Comparison of ENCODE assay signal across 28 cellular contexts in genomic region chr13:86038490-86038889, GRCh38.
"Had no signal": no experiment of that assay in that cellular context is flagged by ENCODE, and none has a peak within 500 bp of the region (broad histone marks: within the 10 kb centered on the region; RNA-seq: fewer than 3 reads in every experiment).

No MANE protein-coding gene starts in this region.

- H3K27me3 Mint-ChIP-seq: dendritic cell treated with granulocyte-macrophage colony-stimulating factor and Interleukin-4, amounts not matched to agents 40 ng/mL and 50 ng/mL, for 4 days; effector memory CD8-positive, alpha-beta T cell had no signal

- H3K27me3 ChIP-seq: colonic mucosa, dorsolateral prefrontal cortex, esophagus muscularis mucosa, esophagus squamous epithelium, foreskin keratinocyte, gastrocnemius medialis, gastroesophageal sphincter, heart left ventricle, heart right ventricle had no signal

- H3K9me3 ChIP-seq: colonic mucosa, esophagus muscularis mucosa, gastrocnemius medialis, gastroesophageal sphincter had no signal

- H3K4me1 ChIP-seq: colonic mucosa, esophagus muscularis mucosa, esophagus squamous epithelium, foreskin keratinocyte, gastrocnemius medialis, gastroesophageal sphincter, heart left ventricle, heart right ventricle had no signal

- DNase-seq: colonic mucosa; cortex of kidney; dermis blood vessel endothelial cell; dorsolateral prefrontal cortex; effector CD4-positive, alpha-beta T cell; effector CD8-positive, alpha-beta T cell; effector memory CD4-positive, alpha-beta T cell; effector memory CD8-positive, alpha-beta T cell; endodermal cell; erythroblast; esophagus squamous epithelium; foreskin fibroblast; foreskin keratinocyte; foreskin melanocyte; gastrocnemius medialis; head of caudate nucleus; heart left ventricle; heart right ventricle had no signal

- H3K4me1 Mint-ChIP-seq: endodermal cell had no signal

- H3K36me3 ChIP-seq: colonic mucosa, esophagus muscularis mucosa, esophagus squamous epithelium, gastrocnemius medialis, gastroesophageal sphincter, heart left ventricle, heart right ventricle had no signal

- H3K27ac Mint-ChIP-seq: dendritic cell treated with granulocyte-macrophage colony-stimulating factor and Interleukin-4, amounts not matched to agents 40 ng/mL and 50 ng/mL, for 4 days; effector memory CD8-positive, alpha-beta T cell; endodermal cell had no signal

- H3K9me3 Mint-ChIP-seq: endodermal cell had no signal

- H3K4me3 Mint-ChIP-seq: dendritic cell treated with granulocyte-macrophage colony-stimulating factor and Interleukin-4, amounts not matched to agents 40 ng/mL and 50 ng/mL, for 4 days; effector memory CD8-positive, alpha-beta T cell; endodermal cell had no signal

- H3K4me3 ChIP-seq: colonic mucosa, coronary artery, dorsolateral prefrontal cortex, esophagus muscularis mucosa, esophagus squamous epithelium, gastrocnemius medialis, gastroesophageal sphincter, heart left ventricle, heart right ventricle had no signal

- ATAC-seq: effector memory CD8-positive, alpha-beta T cell; esophagus mucosa; foreskin keratinocyte; gastrocnemius medialis; gastroesophageal sphincter; heart left ventricle; heart right ventricle had no signal

- H3K27ac ChIP-seq: colonic mucosa, coronary artery, dorsolateral prefrontal cortex, epithelial cell of prostate, esophagus muscularis mucosa, esophagus squamous epithelium, foreskin keratinocyte, gastrocnemius medialis, gastroesophageal sphincter, heart left ventricle, heart right ventricle had no signal

- FAIRE-seq: colon, endometrium, endothelial cell of umbilical vein, frontal cortex had no signal
